ENCODE assay signal across 17 cellular contexts in genomic region chr14:44940944-44941343, GRCh38.
"Had no signal": no experiment of that assay in that cellular context is flagged by ENCODE, and none has a peak within 500 bp of the region (broad histone marks: within the 10 kb centered on the region; RNA-seq: fewer than 3 reads in every experiment).

No MANE protein-coding gene starts in this region.

- ATAC-seq: activated naive CD4-positive, alpha-beta T cell treated with anti-CD3 and anti-CD28 coated beads, Interleukin-2, amount 50 U/mL, for 72 hours; right cardiac atrium; SK-N-SH treated with all-trans-retinoic acid at 6 μM for 48 hours; stimulated activated naive CD8-positive, alpha-beta T cell treated with anti-CD3 and anti-CD28 coated beads, Interleukin-15, Interleukin-2, amounts not matched to agents 100 U/mL and 50 U/mL, for 24 hours; WTC11 had no signal

- H3K4me1 Mint-ChIP-seq: WTC11 had no signal

- H3K27me3 ChIP-seq: brain microvascular endothelial cell, upper lobe of left lung had no signal

- H3K27ac ChIP-seq: brain microvascular endothelial cell, prostate gland, upper lobe of left lung had no signal

- H3K36me3 ChIP-seq: prostate gland had no signal

- H3K27me3 Mint-ChIP-seq: dendritic cell treated with granulocyte-macrophage colony-stimulating factor and Interleukin-4, amounts not matched to agents 40 ng/mL and 50 ng/mL, for 4 days had no signal

- H3K27ac Mint-ChIP-seq: activated naive CD4-positive, alpha-beta T cell treated with anti-CD3 and anti-CD28 coated beads, Interleukin-2, amount 50 U/mL, for 72 hours; dendritic cell treated with granulocyte-macrophage colony-stimulating factor and Interleukin-4, amounts not matched to agents 40 ng/mL and 50 ng/mL, for 4 days; WTC11 had no signal

- H3K4me3 Mint-ChIP-seq: dendritic cell treated with granulocyte-macrophage colony-stimulating factor and Interleukin-4, amounts not matched to agents 40 ng/mL and 50 ng/mL, for 4 days; WTC11 had no signal

- H3K9me3 ChIP-seq: prostate gland, upper lobe of left lung had no signal

- DNase-seq: anterior cingulate cortex; brain microvascular endothelial cell; head of caudate nucleus; mesendoderm; right cardiac atrium; SHP77 treated with DMSO at 0.1 percent for 48 hours; small intestine; stimulated activated CD4-positive, alpha-beta T cell treated with anti-CD3 and anti-CD28 coated beads, Interleukin-4, amount 100 ng/mL, for 24 hours; stimulated activated naive CD8-positive, alpha-beta T cell treated with anti-CD3 and anti-CD28 coated beads, Interleukin-15, Interleukin-2, amounts not matched to agents 100 U/mL and 50 U/mL, for 24 hours; upper lobe of left lung had no signal

- H3K9me3 Mint-ChIP-seq: dendritic cell treated with granulocyte-macrophage colony-stimulating factor and Interleukin-4, amounts not matched to agents 40 ng/mL and 50 ng/mL, for 4 days had no signal

- H3K4me1 ChIP-seq: prostate gland, upper lobe of left lung had no signal

- H3K4me3 ChIP-seq: prostate gland, upper lobe of left lung had no signal

- FAIRE-seq: frontal cortex, small intestine, TTC549 had no signal
